33 cellular contexts compared by ENCODE assay signal in genomic region chr3:142424754-142425153, GRCh38. TPM values are rescaled to one million over a fixed set of nuclear protein-coding genes. Genes with fewer than 3 reads are reported as not detected.
DNase-seq lines count a peak whose midpoint lies in the region; ATAC-seq and TF ChIP-seq lines count a peak whose summit lies in the region.
"Had no signal": no experiment of that assay in that cellular context is flagged by ENCODE, and none has a peak within 500 bp of the region (broad histone marks: within the 10 kb centered on the region; RNA-seq: fewer than 3 reads in every experiment).

No MANE protein-coding gene starts in this region.

- no peaks in the 10 kb centered on the region for H3K9me3 ChIP-seq in T-helper 17 cell (ENCODE audit: control insufficient read depth, low read length, poor library complexity, severe bottlenecking)
- H3K9me3 ChIP-seq: A549; BE2C; BLaER1; BLaER1 treated with 17β-estradiol and CSF1 and Interleukin-3, amounts not matched to agents 10 nM and 100 nM; Caco-2 had no signal

- peaks cover 11% of the 10 kb centered on the region for H3K36me3 Mint-ChIP-seq in T-helper 17 cell (ENCODE audit: low read depth)
- peaks cover 66% of the 10 kb centered on the region for H3K36me3 Mint-ChIP-seq in activated CD4-positive, alpha-beta memory T cell treated with anti-CD3 and anti-CD28 coated beads, Interleukin-2, amount 10 ng/mL, durations not matched to agents 7 days and 5 days (ENCODE audit: low read depth)

- no peaks in the 10 kb centered on the region for H3K27me3 Mint-ChIP-seq in T-helper 17 cell
- H3K27me3 Mint-ChIP-seq in activated CD4-positive, alpha-beta memory T cell treated with anti-CD3 and anti-CD28 coated beads, Interleukin-2, amount 10 ng/mL, durations not matched to agents 7 days and 5 days, result no peaks in the 10 kb centered on the region
- H3K27me3 Mint-ChIP-seq: B cell; CD4-positive, alpha-beta memory T cell; CD4-positive, alpha-beta T cell; CD4-positive, CD25-positive, alpha-beta regulatory T cell; CD8-positive, alpha-beta memory T cell had no signal

- H3K4me3 ChIP-seq in epithelial cell of esophagus (ENCODE audit: low read length), result no peak overlapping the region
- H3K4me3 ChIP-seq: A549; BLaER1; BLaER1 treated with 17β-estradiol and CSF1 and Interleukin-3, amounts not matched to agents 10 nM and 100 nM had no signal

- H3K4me1 Mint-ChIP-seq in T-helper 17 cell, result peaks cover 6% of the 10 kb centered on the region
- H3K4me1 Mint-ChIP-seq in activated CD4-positive, alpha-beta memory T cell treated with anti-CD3 and anti-CD28 coated beads, Interleukin-2, amount 10 ng/mL, durations not matched to agents 7 days and 5 days, result peaks cover 6% of the 10 kb centered on the region
- H3K4me1 Mint-ChIP-seq: B cell, CD14-positive monocyte had no signal

- POLR2A ChIA-PET in activated CD4-positive, alpha-beta memory T cell treated with anti-CD3 and anti-CD28 coated beads, Interleukin-2, amount 10 ng/mL, durations not matched to agents 7 days and 5 days (lab: Charles Lee), result no interaction called here

- CTCF ChIA-PET in activated CD4-positive, alpha-beta memory T cell treated with anti-CD3 and anti-CD28 coated beads, Interleukin-2, amount 10 ng/mL, durations not matched to agents 7 days and 5 days (lab: Charles Lee), result no interaction called here

- H3K9me3 Mint-ChIP-seq in activated CD4-positive, alpha-beta memory T cell treated with anti-CD3 and anti-CD28 coated beads, Interleukin-2, amount 10 ng/mL, durations not matched to agents 7 days and 5 days, result no peaks in the 10 kb centered on the region
- H3K9me3 Mint-ChIP-seq: CD14-positive monocyte; CD4-positive, alpha-beta memory T cell; CD4-positive, alpha-beta T cell; CD4-positive, CD25-positive, alpha-beta regulatory T cell; CD8-positive, alpha-beta memory T cell; CD8-positive, alpha-beta T cell had no signal

- no peak for TF ChIP-seq CTCF in epithelial cell of esophagus (IDR thresholded peaks at IDR 0.05; ENCODE audit: insufficient read depth, low read depth, low read length, missing control alignments)
- TF ChIP-seq CTCF in GM10266 (IDR thresholded peaks at IDR 0.05; ENCODE audit: control insufficient read depth, insufficient read depth, low read depth, missing control alignments), result no peak

- H3K4me3 Mint-ChIP-seq in T-helper 17 cell, result no peak overlapping the region
- no peak overlapping the region for H3K4me3 Mint-ChIP-seq in activated CD4-positive, alpha-beta memory T cell treated with anti-CD3 and anti-CD28 coated beads, Interleukin-2, amount 10 ng/mL, durations not matched to agents 7 days and 5 days
- H3K4me3 Mint-ChIP-seq: B cell; CD14-positive monocyte; CD4-positive, alpha-beta memory T cell; CD4-positive, alpha-beta T cell; CD4-positive, CD25-positive, alpha-beta regulatory T cell; CD8-positive, alpha-beta memory T cell; CD8-positive, alpha-beta T cell had no signal

- H3K27ac Mint-ChIP-seq in T-helper 17 cell, result peak overlapping the region; percentile 65
- H3K27ac Mint-ChIP-seq in activated CD4-positive, alpha-beta memory T cell treated with anti-CD3 and anti-CD28 coated beads, Interleukin-2, amount 10 ng/mL, durations not matched to agents 7 days and 5 days, result no peak overlapping the region
- H3K27ac Mint-ChIP-seq: B cell; CD4-positive, alpha-beta T cell; CD4-positive, CD25-positive, alpha-beta regulatory T cell; CD8-positive, alpha-beta T cell had no signal

- DNase-seq in M059J (ENCODE audit: low read depth) (peak; percentile 50), T-helper 17 cell (no peak), epithelial cell of esophagus (ENCODE audit: low read depth) (peak; percentile 17), renal cortical epithelial cell (ENCODE audit: low read depth) (peak; percentile 32), GM10266 (ENCODE audit: extremely low spot score) (no peak), SKM-1 treated with dmso at 0.1 percent for 144 hours (lab: John Stamatoyannopoulos, UW; ENCODE audit: unreplicated experiment) (no peak)
- no peak for DNase-seq in activated CD4-positive, alpha-beta memory T cell treated with anti-CD3 and anti-CD28 coated beads, Interleukin-2, amount 10 ng/mL, durations not matched to agents 7 days and 5 days
- DNase-seq: 8988T; ACHN; AML-193; BE2C; C1 segment of cervical spinal cord; Caco-2; Calu3; CD4-positive, alpha-beta memory T cell; CD4-positive, alpha-beta T cell; CD4-positive, CD25-positive, alpha-beta regulatory T cell; CD8-positive, alpha-beta memory T cell; CD8-positive, alpha-beta T cell; COR-L47; DMS 273 treated with DMSO at 0.1 percent for 48 hours; DMS153; DMS53; DMS79; DMS79 treated with DMSO at 0.1 percent for 48 hours; DND-41; EL had no signal

- ATAC-seq in T-helper 17 cell (no peak), GM19467 (IDR thresholded peaks at IDR 0.05; ENCODE audit: unreplicated experiment) (no peak)
- ATAC-seq: A549; CD8-positive, alpha-beta T cell had no signal

RNA-seq across cellular contexts. Expression of gene XRN1, which starts 23.1 kb away (rescaled TPM):
- 19.0 and 28.3 TPM in 2 replicates for total RNA-seq in M059J (2014; rRNA removed; shearing (Covaris generic))
- total RNA-seq in T-helper 17 cell (10 to 100 TPM; 77.3 to 94.6 TPM), renal cortical epithelial cell (26.6 and 34.7 TPM in 2 replicates)
- total RNA-seq in activated CD4-positive, alpha-beta memory T cell treated with anti-CD3 and anti-CD28 coated beads, Interleukin-2, amount 10 ng/mL, durations not matched to agents 7 days and 5 days, result 100 to 1,000 TPM; 100 to 103 TPM

Comparison
In these comparisons a context has a peak if more than half of its experiments do, and no peak if none do; other contexts are left out.
1. DNase-seq: peak in M059J (single experiment), epithelial cell of esophagus (single experiment) and renal cortical epithelial cell (single experiment); none in T-helper 17 cell (0 of 3), GM10266 (single experiment), activated CD4-positive, alpha-beta memory T cell treated with anti-CD3 and anti-CD28 coated beads, Interleukin-2, amount 10 ng/mL, durations not matched to agents 7 days and 5 days (single experiment) and SKM-1 treated with dmso at 0.1 percent for 144 hours (single experiment).